In genomic region chr2:102789349-102790085, GRCh38 we compare ENCODE assay signal across 24 cellular contexts. TPM values are rescaled to one million over a fixed set of nuclear protein-coding genes. Genes with fewer than 3 reads are reported as not detected.
DNase-seq lines count a peak whose midpoint lies in the region; ATAC-seq and TF ChIP-seq lines count a peak whose summit lies in the region.
"Had no signal": no experiment of that assay in that cellular context is flagged by ENCODE, and none has a peak within 500 bp of the region (broad histone marks: within the 10 kb centered on the region; RNA-seq: fewer than 3 reads in every experiment).

No MANE protein-coding gene starts in this region.

- H3K27ac Mint-ChIP-seq in activated naive CD4-positive, alpha-beta T cell treated with anti-CD3 and anti-CD28 coated beads for 36 hours: no peak overlapping the region
- H3K27ac Mint-ChIP-seq: activated CD4-positive, alpha-beta T cell treated with anti-CD3 and anti-CD28 coated beads, Interleukin-2, amount 10 ng/mL, durations not matched to agents 7 days and 5 days; activated CD8-positive, alpha-beta memory T cell treated with anti-CD3 and anti-CD28 coated beads, Interleukin-2, amount 10 ng/mL, durations not matched to agents 7 days and 5 days; memory B cell; stimulated activated naive CD8-positive, alpha-beta T cell treated with anti-CD3 and anti-CD28 coated beads, Interleukin-15, Interleukin-2, amounts not matched to agents 100 ng/mL and 50 ng/mL, for 24 hours had no signal

- TF ChIP-seq CTCF in HEK293 (tag by site-specific recombination; IDR thresholded peaks at IDR 0.05) (no peak), right atrium auricular region (IDR thresholded peaks at IDR 0.05) (no peak)

- H3K4me1 Mint-ChIP-seq in activated naive CD4-positive, alpha-beta T cell treated with anti-CD3 and anti-CD28 coated beads for 36 hours (ENCODE audit: low read depth): no peaks in the 10 kb centered on the region
- H3K4me1 Mint-ChIP-seq: activated CD4-positive, alpha-beta T cell treated with anti-CD3 and anti-CD28 coated beads, Interleukin-2, amount 10 ng/mL, durations not matched to agents 7 days and 5 days; activated CD8-positive, alpha-beta memory T cell treated with anti-CD3 and anti-CD28 coated beads, Interleukin-2, amount 10 ng/mL, durations not matched to agents 7 days and 5 days; memory B cell had no signal

- H3K36me3 Mint-ChIP-seq in activated naive CD4-positive, alpha-beta T cell treated with anti-CD3 and anti-CD28 coated beads for 36 hours (ENCODE audit: low read depth): peaks cover 4% of the 10 kb centered on the region
- H3K36me3 Mint-ChIP-seq: activated CD8-positive, alpha-beta memory T cell treated with anti-CD3 and anti-CD28 coated beads, Interleukin-2, amount 10 ng/mL, durations not matched to agents 7 days and 5 days had no signal

- no peak overlapping the region for H3K4me3 ChIP-seq in HEK293 (ENCODE audit: low read depth, low read length)
- H3K4me3 ChIP-seq in right atrium auricular region: no peak overlapping the region
- H3K4me3 ChIP-seq: SJCRH30, thyroid gland had no signal

- H3K4me3 Mint-ChIP-seq in activated naive CD4-positive, alpha-beta T cell treated with anti-CD3 and anti-CD28 coated beads for 36 hours: no peak overlapping the region
- H3K4me3 Mint-ChIP-seq: activated CD4-positive, alpha-beta T cell treated with anti-CD3 and anti-CD28 coated beads, Interleukin-2, amount 10 ng/mL, durations not matched to agents 7 days and 5 days; activated CD8-positive, alpha-beta memory T cell treated with anti-CD3 and anti-CD28 coated beads, Interleukin-2, amount 10 ng/mL, durations not matched to agents 7 days and 5 days; memory B cell; stimulated activated naive CD8-positive, alpha-beta T cell treated with anti-CD3 and anti-CD28 coated beads, Interleukin-15, Interleukin-2, amounts not matched to agents 100 ng/mL and 50 ng/mL, for 24 hours had no signal

- CTCF ChIA-PET in HEK293 (lab: Yijun Ruan, JAX): interaction anchor here (1.4 kb wide), 1 partner anchor 36 kb away, joined by 5 read pairs; no protein-coding TSS in a partner anchor
- CTCF ChIA-PET in activated naive CD4-positive, alpha-beta T cell treated with anti-CD3 and anti-CD28 coated beads for 36 hours (lab: Charles Lee): interaction anchor here (1.1 kb wide), 2 partner anchors 15 to 18 kb away, joined by 3 to 4 read pairs; no protein-coding TSS in a partner anchor

- intact Hi-C loops in activated naive CD4-positive, alpha-beta T cell treated with anti-CD3 and anti-CD28 coated beads for 36 hours (cut with micrococcal nuclease): no loop called here

- H3K9me3 ChIP-seq in HEK293 (ENCODE audit: control insufficient read depth, insufficient read depth, low read depth, low read length) (no peaks in the 10 kb centered on the region), right atrium auricular region (no peaks in the 10 kb centered on the region)
- H3K9me3 ChIP-seq: SJCRH30, thyroid gland had no signal

- POLR2A ChIA-PET in HEK293 (lab: Yijun Ruan, JAX): no interaction called here

- H3K4me1 ChIP-seq in HEK293 (ENCODE audit: control insufficient read depth, insufficient read depth, low read length) (no peaks in the 10 kb centered on the region), right atrium auricular region (peaks cover 0 to 50% of the 10 kb centered on the region in 2 donors)
- H3K4me1 ChIP-seq: SJCRH30, thyroid gland had no signal

- H3K27ac ChIP-seq in HEK293 (ENCODE audit: extremely low read depth, low read depth, low read length) (no peak overlapping the region), right atrium auricular region (peak overlapping the region; percentile 56 to 90)
- H3K27ac ChIP-seq: SJCRH30, thyroid gland had no signal

- no peak for ATAC-seq in GM18907 (IDR thresholded peaks at IDR 0.05; ENCODE audit: unreplicated experiment)
- no peak for ATAC-seq in HG03139 (IDR thresholded peaks at IDR 0.05; ENCODE audit: unreplicated experiment)
- ATAC-seq: activated CD8-positive, alpha-beta memory T cell treated with anti-CD3 and anti-CD28 coated beads, Interleukin-2, amount 10 ng/mL, durations not matched to agents 7 days and 5 days; HCT116 had no signal

- DNase-seq in DMS53 (lab: John Stamatoyannopoulos, UW): peak; percentile 34
- DNase-seq in NCI-H524 treated with DMSO at 0.1 percent for 48 hours (lab: John Stamatoyannopoulos, UW): peak; percentile 44
- no peak for DNase-seq in right atrium auricular region (ENCODE audit: low spot score)
- no peak for DNase-seq in NCI-H187 treated with DMSO at 0.1 percent for 48 hours (lab: John Stamatoyannopoulos, UW)
- DNase-seq in activated naive CD4-positive, alpha-beta T cell treated with anti-CD3 and anti-CD28 coated beads for 36 hours: no peak
- DNase-seq: activated CD4-positive, alpha-beta T cell treated with anti-CD3 and anti-CD28 coated beads, Interleukin-2, amount 10 ng/mL, durations not matched to agents 7 days and 5 days; activated CD8-positive, alpha-beta memory T cell treated with anti-CD3 and anti-CD28 coated beads, Interleukin-2, amount 10 ng/mL, durations not matched to agents 7 days and 5 days; activated naive CD4-positive, alpha-beta T cell treated with anti-CD3 and anti-CD28 coated beads, Interleukin-2, amount 50 U/mL, for 16 hours; foreskin melanocyte; KBM-7; kidney glomerular epithelial cell; NCI-H1930; NCI-H69; retina; SJCRH30; stimulated activated CD4-positive, alpha-beta T cell treated with anti-CD3 and anti-CD28 coated beads, Interleukin-12 subunit alpha, Interleukin-12 subunit beta, amount 100 ng/mL, for 4 hours; stimulated activated CD4-positive, alpha-beta T cell treated with anti-CD3 and anti-CD28 coated beads, Interleukin-4, amount 100 ng/mL, for 4 hours; thyroid gland had no signal

- no peaks in the 10 kb centered on the region for H3K27me3 ChIP-seq in right atrium auricular region
- H3K27me3 ChIP-seq: SJCRH30, thyroid gland had no signal

- no peaks in the 10 kb centered on the region for H3K27me3 Mint-ChIP-seq in activated naive CD4-positive, alpha-beta T cell treated with anti-CD3 and anti-CD28 coated beads for 36 hours (ENCODE audit: low read depth)
- H3K27me3 Mint-ChIP-seq: activated CD4-positive, alpha-beta T cell treated with anti-CD3 and anti-CD28 coated beads, Interleukin-2, amount 10 ng/mL, durations not matched to agents 7 days and 5 days; activated CD8-positive, alpha-beta memory T cell treated with anti-CD3 and anti-CD28 coated beads, Interleukin-2, amount 10 ng/mL, durations not matched to agents 7 days and 5 days; memory B cell; stimulated activated naive CD8-positive, alpha-beta T cell treated with anti-CD3 and anti-CD28 coated beads, Interleukin-15, Interleukin-2, amounts not matched to agents 100 ng/mL and 50 ng/mL, for 24 hours had no signal

- no peaks in the 10 kb centered on the region for H3K36me3 ChIP-seq in HEK293 (ENCODE audit: control insufficient read depth in 2 of 2, insufficient read depth in 1 of 2, low read length in 2 of 2)
- no peaks in the 10 kb centered on the region for H3K36me3 ChIP-seq in right atrium auricular region
- H3K36me3 ChIP-seq: SJCRH30, thyroid gland had no signal

- no peaks in the 10 kb centered on the region for H3K9me3 Mint-ChIP-seq in activated naive CD4-positive, alpha-beta T cell treated with anti-CD3 and anti-CD28 coated beads for 36 hours
- H3K9me3 Mint-ChIP-seq: activated CD4-positive, alpha-beta T cell treated with anti-CD3 and anti-CD28 coated beads, Interleukin-2, amount 10 ng/mL, durations not matched to agents 7 days and 5 days; stimulated activated naive CD8-positive, alpha-beta T cell treated with anti-CD3 and anti-CD28 coated beads, Interleukin-15, Interleukin-2, amounts not matched to agents 100 ng/mL and 50 ng/mL, for 24 hours had no signal

TF ChIP-seq in HEK293, 187 proteins besides CTCF, POLR2A, EP300 and RAD21:
- TF ChIP-seq SCRT2 (tag by site-specific recombination; IDR thresholded peaks at IDR 0.05) (0 out of 2 replicates have a peak, but pooled peaks have one; percentile 35), IKZF3 (tag by site-specific recombination; IDR thresholded peaks at IDR 0.05) (no peak), OVOL3 (tag by site-specific recombination; IDR thresholded peaks at IDR 0.05) (no peak)

RNA-seq across cellular contexts. Expression of gene TMEM182, which starts 27.7 kb away (rescaled TPM):
- total RNA-seq in right atrium auricular region: 100 to 1,000 TPM in 1 of 2 donors, 10 to 100 TPM in 1; 75.4 to 212 TPM
- total RNA-seq in activated naive CD4-positive, alpha-beta T cell treated with anti-CD3 and anti-CD28 coated beads for 36 hours: 1 to 10 TPM; 4.9 to 6.3 TPM

Comparison
In these comparisons a context has a peak if more than half of its experiments do, and no peak if none do; other contexts are left out.
1. DNase-seq: peak in DMS53 (single experiment) and NCI-H524 treated with DMSO at 0.1 percent for 48 hours (single experiment); none in right atrium auricular region (single experiment), NCI-H187 treated with DMSO at 0.1 percent for 48 hours (single experiment) and activated naive CD4-positive, alpha-beta T cell treated with anti-CD3 and anti-CD28 coated beads for 36 hours (single experiment).
2. RNA of gene TMEM182, which starts 27.7 kb away (total RNA-seq): 75.4 to 212 TPM in right atrium auricular region; 4.9 to 6.3 TPM in activated naive CD4-positive, alpha-beta T cell treated with anti-CD3 and anti-CD28 coated beads for 36 hours; every median in the first group is over 10 times any median in the second.